2 cellular contexts compared by ENCODE assay signal in the genomic region with DNA sequence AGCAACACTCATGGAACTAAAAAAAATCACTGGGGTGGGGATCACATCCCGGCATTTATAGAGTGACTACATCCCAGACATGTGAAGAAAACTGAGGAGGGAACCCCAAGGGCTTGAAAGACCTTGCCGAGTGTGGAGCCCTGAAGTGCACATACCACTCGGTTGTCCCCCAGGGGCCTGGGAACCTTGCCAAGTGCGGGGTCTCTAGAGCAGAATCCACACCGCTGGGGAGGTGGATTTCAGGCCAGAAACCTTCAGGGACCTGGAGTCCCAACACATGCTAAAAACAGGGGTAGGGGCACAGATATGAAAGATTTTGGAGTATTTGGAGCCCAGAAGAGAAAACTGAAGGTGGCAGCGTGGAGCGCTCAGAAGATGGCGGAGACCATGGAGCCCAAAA.
TF ChIP-seq lines count a peak whose summit lies in the region.

No MANE protein-coding gene starts in this region.

TF ChIP-seq in GM23338, 12 proteins besides CTCF, POLR2A, EP300 and RAD21 (continued from another document):
- TF ChIP-seq, protein P1, sequence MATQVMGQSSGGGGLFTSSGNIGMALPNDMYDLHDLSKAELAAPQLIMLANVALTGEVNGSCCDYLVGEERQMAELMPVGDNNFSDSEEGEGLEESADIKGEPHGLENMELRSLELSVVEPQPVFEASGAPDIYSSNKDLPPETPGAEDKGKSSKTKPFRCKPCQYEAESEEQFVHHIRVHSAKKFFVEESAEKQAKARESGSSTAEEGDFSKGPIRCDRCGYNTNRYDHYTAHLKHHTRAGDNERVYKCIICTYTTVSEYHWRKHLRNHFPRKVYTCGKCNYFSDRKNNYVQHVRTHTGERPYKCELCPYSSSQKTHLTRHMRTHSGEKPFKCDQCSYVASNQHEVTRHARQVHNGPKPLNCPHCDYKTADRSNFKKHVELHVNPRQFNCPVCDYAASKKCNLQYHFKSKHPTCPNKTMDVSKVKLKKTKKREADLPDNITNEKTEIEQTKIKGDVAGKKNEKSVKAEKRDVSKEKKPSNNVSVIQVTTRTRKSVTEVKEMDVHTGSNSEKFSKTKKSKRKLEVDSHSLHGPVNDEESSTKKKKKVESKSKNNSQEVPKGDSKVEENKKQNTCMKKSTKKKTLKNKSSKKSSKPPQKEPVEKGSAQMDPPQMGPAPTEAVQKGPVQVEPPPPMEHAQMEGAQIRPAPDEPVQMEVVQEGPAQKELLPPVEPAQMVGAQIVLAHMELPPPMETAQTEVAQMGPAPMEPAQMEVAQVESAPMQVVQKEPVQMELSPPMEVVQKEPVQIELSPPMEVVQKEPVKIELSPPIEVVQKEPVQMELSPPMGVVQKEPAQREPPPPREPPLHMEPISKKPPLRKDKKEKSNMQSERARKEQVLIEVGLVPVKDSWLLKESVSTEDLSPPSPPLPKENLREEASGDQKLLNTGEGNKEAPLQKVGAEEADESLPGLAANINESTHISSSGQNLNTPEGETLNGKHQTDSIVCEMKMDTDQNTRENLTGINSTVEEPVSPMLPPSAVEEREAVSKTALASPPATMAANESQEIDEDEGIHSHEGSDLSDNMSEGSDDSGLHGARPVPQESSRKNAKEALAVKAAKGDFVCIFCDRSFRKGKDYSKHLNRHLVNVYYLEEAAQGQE (IDR thresholded peaks at IDR 0.05; ENCODE audit: unreplicated experiment): no peak
- TF ChIP-seq ZNF114 (CRISPR knock-in tag; IDR thresholded peaks at IDR 0.05) (no peak), NANOG (IDR thresholded peaks at IDR 0.05; ENCODE audit: borderline replicate concordance) (no peak), EZH2phosphoT487 (IDR thresholded peaks at IDR 0.05; ENCODE audit: unreplicated experiment) (no peak)
- TF ChIP-seq, protein P2, sequence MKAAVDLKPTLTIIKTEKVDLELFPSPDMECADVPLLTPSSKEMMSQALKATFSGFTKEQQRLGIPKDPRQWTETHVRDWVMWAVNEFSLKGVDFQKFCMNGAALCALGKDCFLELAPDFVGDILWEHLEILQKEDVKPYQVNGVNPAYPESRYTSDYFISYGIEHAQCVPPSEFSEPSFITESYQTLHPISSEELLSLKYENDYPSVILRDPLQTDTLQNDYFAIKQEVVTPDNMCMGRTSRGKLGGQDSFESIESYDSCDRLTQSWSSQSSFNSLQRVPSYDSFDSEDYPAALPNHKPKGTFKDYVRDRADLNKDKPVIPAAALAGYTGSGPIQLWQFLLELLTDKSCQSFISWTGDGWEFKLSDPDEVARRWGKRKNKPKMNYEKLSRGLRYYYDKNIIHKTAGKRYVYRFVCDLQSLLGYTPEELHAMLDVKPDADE (IDR thresholded peaks at IDR 0.05): no peak
- TF ChIP-seq, protein P3, sequence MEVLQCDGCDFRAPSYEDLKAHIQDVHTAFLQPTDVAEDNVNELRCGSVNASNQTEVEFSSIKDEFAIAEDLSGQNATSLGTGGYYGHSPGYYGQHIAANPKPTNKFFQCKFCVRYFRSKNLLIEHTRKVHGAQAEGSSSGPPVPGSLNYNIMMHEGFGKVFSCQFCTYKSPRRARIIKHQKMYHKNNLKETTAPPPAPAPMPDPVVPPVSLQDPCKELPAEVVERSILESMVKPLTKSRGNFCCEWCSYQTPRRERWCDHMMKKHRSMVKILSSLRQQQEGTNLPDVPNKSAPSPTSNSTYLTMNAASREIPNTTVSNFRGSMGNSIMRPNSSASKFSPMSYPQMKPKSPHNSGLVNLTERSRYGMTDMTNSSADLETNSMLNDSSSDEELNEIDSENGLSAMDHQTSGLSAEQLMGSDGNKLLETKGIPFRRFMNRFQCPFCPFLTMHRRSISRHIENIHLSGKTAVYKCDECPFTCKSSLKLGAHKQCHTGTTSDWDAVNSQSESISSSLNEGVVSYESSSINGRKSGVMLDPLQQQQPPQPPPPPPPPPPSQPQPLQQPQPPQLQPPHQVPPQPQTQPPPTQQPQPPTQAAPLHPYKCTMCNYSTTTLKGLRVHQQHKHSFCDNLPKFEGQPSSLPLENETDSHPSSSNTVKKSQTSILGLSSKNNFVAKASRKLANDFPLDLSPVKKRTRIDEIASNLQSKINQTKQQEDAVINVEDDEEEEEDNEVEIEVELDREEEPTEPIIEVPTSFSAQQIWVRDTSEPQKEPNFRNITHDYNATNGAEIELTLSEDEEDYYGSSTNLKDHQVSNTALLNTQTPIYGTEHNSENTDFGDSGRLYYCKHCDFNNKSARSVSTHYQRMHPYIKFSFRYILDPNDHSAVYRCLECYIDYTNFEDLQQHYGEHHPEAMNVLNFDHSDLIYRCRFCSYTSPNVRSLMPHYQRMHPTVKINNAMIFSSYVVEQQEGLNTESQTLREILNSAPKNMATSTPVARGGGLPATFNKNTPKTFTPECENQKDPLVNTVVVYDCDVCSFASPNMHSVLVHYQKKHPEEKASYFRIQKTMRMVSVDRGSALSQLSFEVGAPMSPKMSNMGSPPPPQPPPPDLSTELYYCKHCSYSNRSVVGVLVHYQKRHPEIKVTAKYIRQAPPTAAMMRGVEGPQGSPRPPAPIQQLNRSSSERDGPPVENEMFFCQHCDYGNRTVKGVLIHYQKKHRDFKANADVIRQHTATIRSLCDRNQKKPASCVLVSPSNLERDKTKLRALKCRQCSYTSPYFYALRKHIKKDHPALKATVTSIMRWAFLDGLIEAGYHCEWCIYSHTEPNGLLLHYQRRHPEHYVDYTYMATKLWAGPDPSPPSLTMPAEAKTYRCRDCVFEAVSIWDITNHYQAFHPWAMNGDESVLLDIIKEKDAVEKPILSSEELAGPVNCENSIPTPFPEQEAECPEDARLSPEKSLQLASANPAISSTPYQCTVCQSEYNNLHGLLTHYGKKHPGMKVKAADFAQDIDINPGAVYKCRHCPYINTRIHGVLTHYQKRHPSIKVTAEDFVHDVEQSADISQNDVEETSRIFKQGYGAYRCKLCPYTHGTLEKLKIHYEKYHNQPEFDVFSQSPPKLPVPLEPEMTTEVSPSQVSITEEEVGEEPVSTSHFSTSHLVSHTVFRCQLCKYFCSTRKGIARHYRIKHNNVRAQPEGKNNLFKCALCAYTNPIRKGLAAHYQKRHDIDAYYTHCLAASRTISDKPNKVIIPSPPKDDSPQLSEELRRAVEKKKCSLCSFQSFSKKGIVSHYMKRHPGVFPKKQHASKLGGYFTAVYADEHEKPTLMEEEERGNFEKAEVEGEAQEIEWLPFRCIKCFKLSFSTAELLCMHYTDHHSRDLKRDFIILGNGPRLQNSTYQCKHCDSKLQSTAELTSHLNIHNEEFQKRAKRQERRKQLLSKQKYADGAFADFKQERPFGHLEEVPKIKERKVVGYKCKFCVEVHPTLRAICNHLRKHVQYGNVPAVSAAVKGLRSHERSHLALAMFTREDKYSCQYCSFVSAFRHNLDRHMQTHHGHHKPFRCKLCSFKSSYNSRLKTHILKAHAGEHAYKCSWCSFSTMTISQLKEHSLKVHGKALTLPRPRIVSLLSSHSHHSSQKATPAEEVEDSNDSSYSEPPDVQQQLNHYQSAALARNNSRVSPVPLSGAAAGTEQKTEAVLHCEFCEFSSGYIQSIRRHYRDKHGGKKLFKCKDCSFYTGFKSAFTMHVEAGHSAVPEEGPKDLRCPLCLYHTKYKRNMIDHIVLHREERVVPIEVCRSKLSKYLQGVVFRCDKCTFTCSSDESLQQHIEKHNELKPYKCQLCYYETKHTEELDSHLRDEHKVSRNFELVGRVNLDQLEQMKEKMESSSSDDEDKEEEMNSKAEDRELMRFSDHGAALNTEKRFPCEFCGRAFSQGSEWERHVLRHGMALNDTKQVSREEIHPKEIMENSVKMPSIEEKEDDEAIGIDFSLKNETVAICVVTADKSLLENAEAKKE (CRISPR knock-in tag; IDR thresholded peaks at IDR 0.05): no peak

TF ChIP-seq in WTC11, 78 proteins besides CTCF, POLR2A, EP300 and RAD21 (continued from another document):
- TF ChIP-seq, protein P4, sequence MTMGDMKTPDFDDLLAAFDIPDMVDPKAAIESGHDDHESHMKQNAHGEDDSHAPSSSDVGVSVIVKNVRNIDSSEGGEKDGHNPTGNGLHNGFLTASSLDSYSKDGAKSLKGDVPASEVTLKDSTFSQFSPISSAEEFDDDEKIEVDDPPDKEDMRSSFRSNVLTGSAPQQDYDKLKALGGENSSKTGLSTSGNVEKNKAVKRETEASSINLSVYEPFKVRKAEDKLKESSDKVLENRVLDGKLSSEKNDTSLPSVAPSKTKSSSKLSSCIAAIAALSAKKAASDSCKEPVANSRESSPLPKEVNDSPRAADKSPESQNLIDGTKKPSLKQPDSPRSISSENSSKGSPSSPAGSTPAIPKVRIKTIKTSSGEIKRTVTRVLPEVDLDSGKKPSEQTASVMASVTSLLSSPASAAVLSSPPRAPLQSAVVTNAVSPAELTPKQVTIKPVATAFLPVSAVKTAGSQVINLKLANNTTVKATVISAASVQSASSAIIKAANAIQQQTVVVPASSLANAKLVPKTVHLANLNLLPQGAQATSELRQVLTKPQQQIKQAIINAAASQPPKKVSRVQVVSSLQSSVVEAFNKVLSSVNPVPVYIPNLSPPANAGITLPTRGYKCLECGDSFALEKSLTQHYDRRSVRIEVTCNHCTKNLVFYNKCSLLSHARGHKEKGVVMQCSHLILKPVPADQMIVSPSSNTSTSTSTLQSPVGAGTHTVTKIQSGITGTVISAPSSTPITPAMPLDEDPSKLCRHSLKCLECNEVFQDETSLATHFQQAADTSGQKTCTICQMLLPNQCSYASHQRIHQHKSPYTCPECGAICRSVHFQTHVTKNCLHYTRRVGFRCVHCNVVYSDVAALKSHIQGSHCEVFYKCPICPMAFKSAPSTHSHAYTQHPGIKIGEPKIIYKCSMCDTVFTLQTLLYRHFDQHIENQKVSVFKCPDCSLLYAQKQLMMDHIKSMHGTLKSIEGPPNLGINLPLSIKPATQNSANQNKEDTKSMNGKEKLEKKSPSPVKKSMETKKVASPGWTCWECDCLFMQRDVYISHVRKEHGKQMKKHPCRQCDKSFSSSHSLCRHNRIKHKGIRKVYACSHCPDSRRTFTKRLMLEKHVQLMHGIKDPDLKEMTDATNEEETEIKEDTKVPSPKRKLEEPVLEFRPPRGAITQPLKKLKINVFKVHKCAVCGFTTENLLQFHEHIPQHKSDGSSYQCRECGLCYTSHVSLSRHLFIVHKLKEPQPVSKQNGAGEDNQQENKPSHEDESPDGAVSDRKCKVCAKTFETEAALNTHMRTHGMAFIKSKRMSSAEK (CRISPR knock-in tag; IDR thresholded peaks at IDR 0.05; ENCODE audit: borderline replicate concordance): no peak
- TF ChIP-seq, protein P5, sequence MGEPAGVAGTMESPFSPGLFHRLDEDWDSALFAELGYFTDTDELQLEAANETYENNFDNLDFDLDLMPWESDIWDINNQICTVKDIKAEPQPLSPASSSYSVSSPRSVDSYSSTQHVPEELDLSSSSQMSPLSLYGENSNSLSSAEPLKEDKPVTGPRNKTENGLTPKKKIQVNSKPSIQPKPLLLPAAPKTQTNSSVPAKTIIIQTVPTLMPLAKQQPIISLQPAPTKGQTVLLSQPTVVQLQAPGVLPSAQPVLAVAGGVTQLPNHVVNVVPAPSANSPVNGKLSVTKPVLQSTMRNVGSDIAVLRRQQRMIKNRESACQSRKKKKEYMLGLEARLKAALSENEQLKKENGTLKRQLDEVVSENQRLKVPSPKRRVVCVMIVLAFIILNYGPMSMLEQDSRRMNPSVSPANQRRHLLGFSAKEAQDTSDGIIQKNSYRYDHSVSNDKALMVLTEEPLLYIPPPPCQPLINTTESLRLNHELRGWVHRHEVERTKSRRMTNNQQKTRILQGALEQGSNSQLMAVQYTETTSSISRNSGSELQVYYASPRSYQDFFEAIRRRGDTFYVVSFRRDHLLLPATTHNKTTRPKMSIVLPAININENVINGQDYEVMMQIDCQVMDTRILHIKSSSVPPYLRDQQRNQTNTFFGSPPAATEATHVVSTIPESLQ (CRISPR knock-in tag; IDR thresholded peaks at IDR 0.05): no peak
- TF ChIP-seq TP53 (CRISPR knock-in tag; IDR thresholded peaks at IDR 0.05): no peak
- TF ChIP-seq IRF2 (CRISPR knock-in tag; IDR thresholded peaks at IDR 0.05; ENCODE audit: borderline replicate concordance, low read depth): no peak
- TF ChIP-seq, protein P6, sequence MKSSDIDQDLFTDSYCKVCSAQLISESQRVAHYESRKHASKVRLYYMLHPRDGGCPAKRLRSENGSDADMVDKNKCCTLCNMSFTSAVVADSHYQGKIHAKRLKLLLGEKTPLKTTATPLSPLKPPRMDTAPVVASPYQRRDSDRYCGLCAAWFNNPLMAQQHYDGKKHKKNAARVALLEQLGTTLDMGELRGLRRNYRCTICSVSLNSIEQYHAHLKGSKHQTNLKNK (CRISPR knock-in tag; IDR thresholded peaks at IDR 0.05): no peak
